In the genomic region with DNA sequence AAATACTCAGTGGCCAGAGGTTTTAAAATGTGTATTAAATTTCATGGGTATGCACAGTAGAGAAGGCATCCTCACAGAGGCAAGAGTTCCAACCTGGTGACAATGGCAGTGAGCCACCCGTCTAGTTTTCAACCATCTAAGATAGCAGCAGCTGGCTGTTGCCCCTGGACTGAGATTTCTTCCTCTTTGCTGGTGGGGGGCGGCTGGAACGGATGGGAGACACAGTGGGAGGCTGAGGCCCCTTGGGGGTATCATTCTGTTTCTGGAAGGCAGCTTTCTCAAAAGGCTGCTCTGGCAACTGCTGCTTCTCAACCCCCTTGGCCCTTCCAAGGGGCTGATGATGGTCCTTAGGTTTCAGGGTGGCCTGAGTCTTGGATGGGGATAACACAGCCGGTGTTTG, we compare ENCODE assay signal across 15 cellular contexts. TPM values are rescaled to one million over a fixed set of nuclear protein-coding genes. Genes with fewer than 3 reads are reported as not detected.
DNase-seq lines count a peak whose midpoint lies in the region; ATAC-seq and TF ChIP-seq lines count a peak whose summit lies in the region.
"Had no signal": no experiment of that assay in that cellular context is flagged by ENCODE, and none has a peak within 500 bp of the region (broad histone marks: within the 10 kb centered on the region; RNA-seq: fewer than 3 reads in every experiment).

No MANE protein-coding gene starts in this region.

- peak overlapping the region; percentile 93 to 96 (median 94) for H3K27ac ChIP-seq in esophagus muscularis mucosa (replicated peaks in 1 of 4)

- H3K4me1 ChIP-seq in esophagus muscularis mucosa, result peaks cover 34 to 56% (median 50%) of the 10 kb centered on the region in 4 donors

- H3K36me3 Mint-ChIP-seq in activated T-cell treated with anti-CD3 and anti-CD28 coated beads, Interleukin-2, amount 50 U/mL, for 72 hours (ENCODE audit: insufficient read depth in 2 of 2), result peaks cover 0 to 21% of the 10 kb centered on the region in 2 donors
- H3K36me3 Mint-ChIP-seq in T-helper 17 cell (ENCODE audit: low read depth), result no peaks in the 10 kb centered on the region
- H3K36me3 Mint-ChIP-seq in stimulated activated effector memory CD8-positive, alpha-beta T cell treated with anti-CD3 and anti-CD28 coated beads, Interleukin-12 subunit alpha, Interleukin-12 subunit beta, amount 100 ng/mL, for 72 hours, result peaks cover 72% of the 10 kb centered on the region

- ATAC-seq in activated T-cell treated with anti-CD3 and anti-CD28 coated beads, Interleukin-2, amount 50 U/mL, for 72 hours (replicated peaks in 1 of 2), result no peak
- ATAC-seq in T-helper 17 cell (no peak), HG03442 (IDR thresholded peaks at IDR 0.05; ENCODE audit: unreplicated experiment) (no peak), GM18502 (IDR thresholded peaks at IDR 0.05; ENCODE audit: poor library complexity, unreplicated experiment) (no peak), HG02571 (IDR thresholded peaks at IDR 0.05; ENCODE audit: unreplicated experiment) (no peak)
- no peak for ATAC-seq in stimulated activated effector memory CD8-positive, alpha-beta T cell treated with anti-CD3 and anti-CD28 coated beads, Interleukin-12 subunit alpha, Interleukin-12 subunit beta, amount 100 ng/mL, for 72 hours

- H3K4me3 ChIP-seq in esophagus muscularis mucosa, result no peak overlapping the region

- no peaks in the 10 kb centered on the region for H3K9me3 Mint-ChIP-seq in activated T-cell treated with anti-CD3 and anti-CD28 coated beads, Interleukin-2, amount 50 U/mL, for 72 hours
- H3K9me3 Mint-ChIP-seq in stimulated activated effector memory CD8-positive, alpha-beta T cell treated with anti-CD3 and anti-CD28 coated beads, Interleukin-12 subunit alpha, Interleukin-12 subunit beta, amount 100 ng/mL, for 72 hours, result no peaks in the 10 kb centered on the region

- H3K9me3 ChIP-seq in T-helper 17 cell (ENCODE audit: control insufficient read depth, low read length, poor library complexity, severe bottlenecking), result no peaks in the 10 kb centered on the region
- no peaks in the 10 kb centered on the region for H3K9me3 ChIP-seq in esophagus muscularis mucosa

- peak overlapping the region; percentile 83 to 98 for H3K4me3 Mint-ChIP-seq in activated T-cell treated with anti-CD3 and anti-CD28 coated beads, Interleukin-2, amount 50 U/mL, for 72 hours
- peak overlapping the region; percentile 94 for H3K4me3 Mint-ChIP-seq in T-helper 17 cell
- peak overlapping the region; percentile 84 for H3K4me3 Mint-ChIP-seq in stimulated activated effector memory CD8-positive, alpha-beta T cell treated with anti-CD3 and anti-CD28 coated beads, Interleukin-12 subunit alpha, Interleukin-12 subunit beta, amount 100 ng/mL, for 72 hours

- H3K4me1 Mint-ChIP-seq in activated T-cell treated with anti-CD3 and anti-CD28 coated beads, Interleukin-2, amount 50 U/mL, for 72 hours (ENCODE audit: low read depth), result peaks cover 49% of the 10 kb centered on the region
- H3K4me1 Mint-ChIP-seq in T-helper 17 cell, result peaks cover 31% of the 10 kb centered on the region
- peaks cover 41% of the 10 kb centered on the region for H3K4me1 Mint-ChIP-seq in stimulated activated effector memory CD8-positive, alpha-beta T cell treated with anti-CD3 and anti-CD28 coated beads, Interleukin-12 subunit alpha, Interleukin-12 subunit beta, amount 100 ng/mL, for 72 hours

- no peak for TF ChIP-seq POLR2A in esophagus muscularis mucosa (IDR thresholded peaks at IDR 0.05; ENCODE audit: low read depth)

- peak overlapping the region; percentile 78 for H3K27ac Mint-ChIP-seq in activated T-cell treated with anti-CD3 and anti-CD28 coated beads, Interleukin-2, amount 50 U/mL, for 72 hours
- H3K27ac Mint-ChIP-seq in T-helper 17 cell, result peak overlapping the region; percentile 51
- peak overlapping the region; percentile 80 for H3K27ac Mint-ChIP-seq in stimulated activated effector memory CD8-positive, alpha-beta T cell treated with anti-CD3 and anti-CD28 coated beads, Interleukin-12 subunit alpha, Interleukin-12 subunit beta, amount 100 ng/mL, for 72 hours

- no peak for DNase-seq in activated T-cell treated with anti-CD3 and anti-CD28 coated beads, Interleukin-2, amount 50 U/mL, for 72 hours
- DNase-seq in activated T-cell treated with anti-CD3 and anti-CD28 coated beads for 4 hours (no peak), T-helper 17 cell (no peak), esophagus muscularis mucosa (ENCODE audit: extremely low spot score) (no peak)
- DNase-seq in stimulated activated effector memory CD8-positive, alpha-beta T cell treated with anti-CD3 and anti-CD28 coated beads, Interleukin-12 subunit alpha, Interleukin-12 subunit beta, amount 100 ng/mL, for 72 hours (ENCODE audit: low spot score in 2 of 2), result no peak
- DNase-seq: activated CD4-positive, CD25-positive, alpha-beta regulatory T cell; kidney glomerular epithelial cell; NCI-H1694 treated with DMSO at 0.1 percent for 48 hours; NCI-H82; nucleus accumbens; stimulated activated CD4-positive, alpha-beta T cell treated with anti-CD3 and anti-CD28 coated beads, Interleukin-15, amount 100 ng/mL, for 24 hours; stimulated activated CD8-positive, alpha-beta memory T cell treated with anti-CD3 and anti-CD28 coated beads, Interleukin-4, amount 100 ng/mL, for 48 hours had no signal

- no peaks in the 10 kb centered on the region for H3K27me3 ChIP-seq in esophagus muscularis mucosa

- intact Hi-C loops in esophagus muscularis mucosa (cut with DNase I), result no loop called here

- peaks cover 25 to 47% (median 41%) of the 10 kb centered on the region in 4 donors for H3K36me3 ChIP-seq in esophagus muscularis mucosa

- H3K27me3 Mint-ChIP-seq in activated T-cell treated with anti-CD3 and anti-CD28 coated beads, Interleukin-2, amount 50 U/mL, for 72 hours (ENCODE audit: low read depth), result no peaks in the 10 kb centered on the region
- H3K27me3 Mint-ChIP-seq in T-helper 17 cell, result no peaks in the 10 kb centered on the region

- TF ChIP-seq EP300 in esophagus muscularis mucosa (IDR thresholded peaks at IDR 0.05), result no peak

- WGBS in esophagus muscularis mucosa, result 75% methylated on average over 3 of the region's 4 CpGs

- TF ChIP-seq CTCF in esophagus muscularis mucosa (IDR thresholded peaks at IDR 0.05), result no peak

RNA-seq across cellular contexts. Expression of a gene that starts 1.0 kb away (rescaled TPM):
- total RNA-seq in activated T-cell treated with anti-CD3 and anti-CD28 coated beads, Interleukin-2, amount 50 U/mL, for 72 hours, result 10 to 100 TPM; 14.2 to 17.0 TPM
- total RNA-seq in T-helper 17 cell, result 10 to 100 TPM; 29.3 to 37.3 TPM
- 10 to 100 TPM; 12.1 to 26.2 (median 20.8) TPM for total RNA-seq in esophagus muscularis mucosa

RNA-seq across cellular contexts. Expression of a gene that starts 11.2 kb away (rescaled TPM):
- 10 to 100 TPM; 76.9 to 89.8 TPM for total RNA-seq in activated T-cell treated with anti-CD3 and anti-CD28 coated beads, Interleukin-2, amount 50 U/mL, for 72 hours
- total RNA-seq in T-helper 17 cell, result 100 to 1,000 TPM in 1 of 2 donors, 10 to 100 TPM in 1; 90.0 to 122 TPM
- total RNA-seq in esophagus muscularis mucosa, result 10 to 100 TPM; 17.9 to 32.3 (median 19.5) TPM

RNA-seq across cellular contexts. Expression of a gene that starts 22.5 kb away (rescaled TPM):
- 1,000 to 10,000 TPM; 4,101 to 4,234 TPM for total RNA-seq in activated T-cell treated with anti-CD3 and anti-CD28 coated beads, Interleukin-2, amount 50 U/mL, for 72 hours
- total RNA-seq in T-helper 17 cell, result 100 to 1,000 TPM; 640 to 695 TPM
- total RNA-seq in esophagus muscularis mucosa, result 1,000 to 10,000 TPM; 2,279 to 3,578 (median 2,742) TPM

RNA-seq across cellular contexts. Expression of a gene that starts 50.3 kb away (rescaled TPM):
- 100 to 1,000 TPM; 292 to 299 TPM for total RNA-seq in activated T-cell treated with anti-CD3 and anti-CD28 coated beads, Interleukin-2, amount 50 U/mL, for 72 hours
- total RNA-seq in T-helper 17 cell (100 to 1,000 TPM; 461 to 574 TPM), esophagus muscularis mucosa (100 to 1,000 TPM; 189 to 226 (median 218) TPM)
